1 cellular context compared by ENCODE assay signal in genomic region chr7:28128608-28129007, GRCh38.
TF ChIP-seq lines count a peak whose summit lies in the region.

No MANE protein-coding gene starts in this region.

TF ChIP-seq in WTC11, 78 proteins besides CTCF, POLR2A, EP300 and RAD21 (continued from another document):
- TF ChIP-seq, protein P1, sequence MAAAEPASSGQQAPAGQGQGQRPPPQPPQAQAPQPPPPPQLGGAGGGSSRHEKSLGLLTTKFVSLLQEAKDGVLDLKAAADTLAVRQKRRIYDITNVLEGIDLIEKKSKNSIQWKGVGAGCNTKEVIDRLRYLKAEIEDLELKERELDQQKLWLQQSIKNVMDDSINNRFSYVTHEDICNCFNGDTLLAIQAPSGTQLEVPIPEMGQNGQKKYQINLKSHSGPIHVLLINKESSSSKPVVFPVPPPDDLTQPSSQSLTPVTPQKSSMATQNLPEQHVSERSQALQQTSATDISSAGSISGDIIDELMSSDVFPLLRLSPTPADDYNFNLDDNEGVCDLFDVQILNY (CRISPR knock-in tag; IDR thresholded peaks at IDR 0.05) = no peak
- TF ChIP-seq, protein P2, sequence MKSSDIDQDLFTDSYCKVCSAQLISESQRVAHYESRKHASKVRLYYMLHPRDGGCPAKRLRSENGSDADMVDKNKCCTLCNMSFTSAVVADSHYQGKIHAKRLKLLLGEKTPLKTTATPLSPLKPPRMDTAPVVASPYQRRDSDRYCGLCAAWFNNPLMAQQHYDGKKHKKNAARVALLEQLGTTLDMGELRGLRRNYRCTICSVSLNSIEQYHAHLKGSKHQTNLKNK (CRISPR knock-in tag; IDR thresholded peaks at IDR 0.05) = no peak
- no peak for TF ChIP-seq FOXJ3 (CRISPR knock-in tag; IDR thresholded peaks at IDR 0.05; ENCODE audit: borderline replicate concordance)
- TF ChIP-seq, protein P3, sequence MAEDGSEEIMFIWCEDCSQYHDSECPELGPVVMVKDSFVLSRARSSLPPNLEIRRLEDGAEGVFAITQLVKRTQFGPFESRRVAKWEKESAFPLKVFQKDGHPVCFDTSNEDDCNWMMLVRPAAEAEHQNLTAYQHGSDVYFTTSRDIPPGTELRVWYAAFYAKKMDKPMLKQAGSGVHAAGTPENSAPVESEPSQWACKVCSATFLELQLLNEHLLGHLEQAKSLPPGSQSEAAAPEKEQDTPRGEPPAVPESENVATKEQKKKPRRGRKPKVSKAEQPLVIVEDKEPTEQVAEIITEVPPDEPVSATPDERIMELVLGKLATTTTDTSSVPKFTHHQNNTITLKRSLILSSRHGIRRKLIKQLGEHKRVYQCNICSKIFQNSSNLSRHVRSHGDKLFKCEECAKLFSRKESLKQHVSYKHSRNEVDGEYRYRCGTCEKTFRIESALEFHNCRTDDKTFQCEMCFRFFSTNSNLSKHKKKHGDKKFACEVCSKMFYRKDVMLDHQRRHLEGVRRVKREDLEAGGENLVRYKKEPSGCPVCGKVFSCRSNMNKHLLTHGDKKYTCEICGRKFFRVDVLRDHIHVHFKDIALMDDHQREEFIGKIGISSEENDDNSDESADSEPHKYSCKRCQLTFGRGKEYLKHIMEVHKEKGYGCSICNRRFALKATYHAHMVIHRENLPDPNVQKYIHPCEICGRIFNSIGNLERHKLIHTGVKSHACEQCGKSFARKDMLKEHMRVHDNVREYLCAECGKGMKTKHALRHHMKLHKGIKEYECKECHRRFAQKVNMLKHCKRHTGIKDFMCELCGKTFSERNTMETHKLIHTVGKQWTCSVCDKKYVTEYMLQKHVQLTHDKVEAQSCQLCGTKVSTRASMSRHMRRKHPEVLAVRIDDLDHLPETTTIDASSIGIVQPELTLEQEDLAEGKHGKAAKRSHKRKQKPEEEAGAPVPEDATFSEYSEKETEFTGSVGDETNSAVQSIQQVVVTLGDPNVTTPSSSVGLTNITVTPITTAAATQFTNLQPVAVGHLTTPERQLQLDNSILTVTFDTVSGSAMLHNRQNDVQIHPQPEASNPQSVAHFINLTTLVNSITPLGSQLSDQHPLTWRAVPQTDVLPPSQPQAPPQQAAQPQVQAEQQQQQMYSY (CRISPR knock-in tag; IDR thresholded peaks at IDR 0.05) = no peak
- TF ChIP-seq, protein P4, sequence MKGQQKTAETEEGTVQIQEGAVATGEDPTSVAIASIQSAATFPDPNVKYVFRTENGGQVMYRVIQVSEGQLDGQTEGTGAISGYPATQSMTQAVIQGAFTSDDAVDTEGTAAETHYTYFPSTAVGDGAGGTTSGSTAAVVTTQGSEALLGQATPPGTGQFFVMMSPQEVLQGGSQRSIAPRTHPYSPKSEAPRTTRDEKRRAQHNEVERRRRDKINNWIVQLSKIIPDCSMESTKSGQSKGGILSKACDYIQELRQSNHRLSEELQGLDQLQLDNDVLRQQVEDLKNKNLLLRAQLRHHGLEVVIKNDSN (CRISPR knock-in tag; IDR thresholded peaks at IDR 0.05) = no peak
- TF ChIP-seq ARID4B (CRISPR knock-in tag; IDR thresholded peaks at IDR 0.05; ENCODE audit: borderline replicate concordance) = no peak
- no peak for TF ChIP-seq MXD4 (CRISPR knock-in tag; IDR thresholded peaks at IDR 0.05; ENCODE audit: borderline replicate concordance)
- TF ChIP-seq ZNF263 (CRISPR knock-in tag; IDR thresholded peaks at IDR 0.05; ENCODE audit: low read depth) = no peak
- TF ChIP-seq CREM (CRISPR knock-in tag; IDR thresholded peaks at IDR 0.05) = no peak
- no peak for TF ChIP-seq MLX (CRISPR knock-in tag; IDR thresholded peaks at IDR 0.05)
- TF ChIP-seq NFE2L1 (CRISPR knock-in tag; IDR thresholded peaks at IDR 0.05) = no peak
- TF ChIP-seq, protein P5, sequence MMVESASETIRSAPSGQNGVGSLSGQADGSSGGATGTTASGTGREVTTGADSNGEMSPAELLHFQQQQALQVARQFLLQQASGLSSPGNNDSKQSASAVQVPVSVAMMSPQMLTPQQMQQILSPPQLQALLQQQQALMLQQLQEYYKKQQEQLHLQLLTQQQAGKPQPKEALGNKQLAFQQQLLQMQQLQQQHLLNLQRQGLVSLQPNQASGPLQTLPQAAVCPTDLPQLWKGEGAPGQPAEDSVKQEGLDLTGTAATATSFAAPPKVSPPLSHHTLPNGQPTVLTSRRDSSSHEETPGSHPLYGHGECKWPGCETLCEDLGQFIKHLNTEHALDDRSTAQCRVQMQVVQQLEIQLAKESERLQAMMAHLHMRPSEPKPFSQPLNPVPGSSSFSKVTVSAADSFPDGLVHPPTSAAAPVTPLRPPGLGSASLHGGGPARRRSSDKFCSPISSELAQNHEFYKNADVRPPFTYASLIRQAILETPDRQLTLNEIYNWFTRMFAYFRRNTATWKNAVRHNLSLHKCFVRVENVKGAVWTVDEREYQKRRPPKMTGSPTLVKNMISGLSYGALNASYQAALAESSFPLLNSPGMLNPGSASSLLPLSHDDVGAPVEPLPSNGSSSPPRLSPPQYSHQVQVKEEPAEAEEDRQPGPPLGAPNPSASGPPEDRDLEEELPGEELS (CRISPR knock-in tag; IDR thresholded peaks at IDR 0.05) = no peak
- TF ChIP-seq GTF2I (CRISPR knock-in tag; conservative IDR thresholded peaks at IDR 0.05) = no peak
